ENCODE assay signal across 23 cellular contexts in the genomic region with DNA sequence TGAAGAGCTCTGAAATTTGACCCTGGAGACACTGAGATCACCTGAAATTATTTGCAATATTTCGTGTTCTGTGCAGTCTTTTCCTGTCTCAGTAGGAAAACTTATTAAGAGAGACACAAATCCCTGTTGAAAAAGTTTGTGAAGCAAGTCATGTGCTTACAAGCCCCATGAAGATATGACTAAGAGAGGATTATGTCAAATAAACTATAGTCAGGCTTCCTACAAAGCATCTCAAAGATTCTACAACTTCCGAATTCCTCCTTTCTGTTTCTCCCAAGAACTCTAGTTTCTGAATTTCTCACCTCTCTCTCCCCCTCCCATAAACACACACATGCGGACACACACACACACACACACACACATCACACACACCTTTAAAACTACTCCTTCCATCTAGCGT.
DNase-seq lines count a peak whose midpoint lies in the region; FAIRE-seq and TF ChIP-seq lines count a peak whose summit lies in the region.
"Had no signal": no experiment of that assay in that cellular context is flagged by ENCODE, and none has a peak within 500 bp of the region (broad histone marks: within the 10 kb centered on the region; RNA-seq: fewer than 3 reads in every experiment).

No MANE protein-coding gene starts in this region.

- H3K9me3 Mint-ChIP-seq in astrocyte (ENCODE audit: unreplicated experiment): no peaks in the 10 kb centered on the region
- H3K9me3 Mint-ChIP-seq: CD8-positive, alpha-beta T cell; GM23338; H9 had no signal

- H3K4me2 ChIP-seq in astrocyte (ENCODE audit: low read length) (no peak overlapping the region), trophoblast cell (ENCODE audit: low read length) (no peak overlapping the region)
- H3K4me2 ChIP-seq: BLaER1, GM23338 had no signal

- 82 to 93% methylated on average over 1 to 2 of the region's 4 CpGs for WGBS in mesodermal cell (ENCODE audit: insufficient coverage in 2 of 2), 2 experiments
- 100% methylated on average over 1 of the region's 4 CpGs for WGBS in trophoblast cell (ENCODE audit: extremely low coverage, insufficient coverage, insufficient read length)

- FAIRE-seq in astrocyte (lab: Jason Lieb, UNC): no peak
- FAIRE-seq: A204.1, D721Med, GM12891, GM18507 had no signal

- H4K20me1 ChIP-seq in astrocyte (ENCODE audit: insufficient read depth, low read length): no peaks in the 10 kb centered on the region
- H4K20me1 ChIP-seq: BLaER1 had no signal

- H3K4me1 Mint-ChIP-seq in astrocyte (ENCODE audit: low read depth, unreplicated experiment): peaks cover 23% of the 10 kb centered on the region
- H3K4me1 Mint-ChIP-seq: CD4-positive, CD25-positive, alpha-beta regulatory T cell had no signal

- H4K12ac ChIP-seq in trophoblast cell (ENCODE audit: low read depth, low read length): no peak overlapping the region

- H3K9ac ChIP-seq in astrocyte (ENCODE audit: low read length): no peak overlapping the region
- no peak overlapping the region for H3K9ac ChIP-seq in trophoblast cell (ENCODE audit: low read length)
- H3K9ac ChIP-seq: BLaER1 had no signal

- H2BK12ac ChIP-seq in trophoblast cell (ENCODE audit: low read length): peak overlapping the region; percentile 91

- no peaks in the 10 kb centered on the region for H3K27me3 ChIP-seq in astrocyte (ENCODE audit: insufficient read depth, low read length)
- no peaks in the 10 kb centered on the region for H3K27me3 ChIP-seq in trophoblast cell (ENCODE audit: insufficient read depth, low read length)
- H3K27me3 ChIP-seq: BLaER1 had no signal

- H2AFZ ChIP-seq in astrocyte (ENCODE audit: low read depth, low read length) (no peak overlapping the region), trophoblast cell (ENCODE audit: insufficient read depth, low read length, poor library complexity) (no peak overlapping the region)
- H2AFZ ChIP-seq: GM23338 had no signal

- no peak for DNase-seq in astrocyte (ENCODE audit: low read depth)
- peak in 1 of 2 donors; percentile 53 for DNase-seq in trophoblast cell
- no peak for DNase-seq in HuH-7.5 (ENCODE audit: low spot score)
- DNase-seq in posterior vena cava (ENCODE audit: low spot score): no peak
- no peak for DNase-seq in GM10248 (ENCODE audit: extremely low spot score)
- DNase-seq: CD4-positive, CD25-positive, alpha-beta regulatory T cell; CD8-positive, alpha-beta T cell; DMS 273 treated with DMSO at 0.1 percent for 48 hours; DMS79; EL; GDM1; H9; HFFc6 had no signal

- CTCF ChIA-PET in GM10248 (lab: Yijun Ruan, JAX): no interaction called here

- H4K91ac ChIP-seq in trophoblast cell (ENCODE audit: low read depth, low read length): peak overlapping the region; percentile 86

- H3K27ac Mint-ChIP-seq in astrocyte (ENCODE audit: unreplicated experiment): peak overlapping the region; percentile 67
- H3K27ac Mint-ChIP-seq: B cell; CD4-positive, CD25-positive, alpha-beta regulatory T cell; CD8-positive, alpha-beta T cell; GM23338; HFFc6 had no signal

- POLR2A ChIA-PET in GM10248 (lab: Yijun Ruan, JAX): no interaction called here

- H2AK5ac ChIP-seq in trophoblast cell (ENCODE audit: low read length): no peak overlapping the region

- peak overlapping the region; percentile 53 for H4K8ac ChIP-seq in trophoblast cell (ENCODE audit: low read depth, low read length)

- H3K23ac ChIP-seq in trophoblast cell (ENCODE audit: low read length): no peak overlapping the region

- H3K27ac ChIP-seq in astrocyte (ENCODE audit: low read depth, low read length) (no peak overlapping the region), mesodermal cell (ENCODE audit: low read depth, low read length, severe bottlenecking) (peak overlapping the region; percentile 73), trophoblast cell (ENCODE audit: low read depth, low read length) (peak overlapping the region; percentile 89)
- H3K27ac ChIP-seq: 22Rv1, BLaER1, C4-2B had no signal

- H3K14ac ChIP-seq in trophoblast cell (ENCODE audit: low read length): peak overlapping the region; percentile 74

- no peak for TF ChIP-seq CTCF in astrocyte (IDR thresholded peaks at IDR 0.05; ENCODE audit: insufficient read depth, low read depth, low read length)
- TF ChIP-seq CTCF in GM10248 (IDR thresholded peaks at IDR 0.05; ENCODE audit: control extremely low read depth, extremely low read depth, low read depth, missing control alignments): no peak

- intact Hi-C loops in posterior vena cava (cut with DNase I): no loop called here

- H3K79me1 ChIP-seq in trophoblast cell (ENCODE audit: low read length): peaks cover 18% of the 10 kb centered on the region

- H3K9me3 ChIP-seq in astrocyte (ENCODE audit: insufficient read depth, low read depth, low read length): no peaks in the 10 kb centered on the region
- H3K9me3 ChIP-seq in mesodermal cell (ENCODE audit: control insufficient read depth, low read length): no peaks in the 10 kb centered on the region
- H3K9me3 ChIP-seq in trophoblast cell (ENCODE audit: insufficient read depth, low read depth, low read length): no peaks in the 10 kb centered on the region

- H2BK5ac ChIP-seq in trophoblast cell (ENCODE audit: low read depth, low read length, poor library complexity): peak overlapping the region; percentile 90

- H3K4me1 ChIP-seq in astrocyte (ENCODE audit: insufficient read depth, low read length): no peaks in the 10 kb centered on the region
- H3K4me1 ChIP-seq in mesodermal cell (ENCODE audit: control insufficient read depth, insufficient read depth, low read length, poor library complexity, severe bottlenecking): peaks cover 34% of the 10 kb centered on the region
- H3K4me1 ChIP-seq in trophoblast cell (ENCODE audit: control insufficient read depth in 1 of 2, insufficient read depth in 2 of 2, low read length in 2 of 2): peaks cover 8% of the 10 kb centered on the region in 2 experiments

- no peak overlapping the region for H3K4me3 Mint-ChIP-seq in astrocyte (ENCODE audit: unreplicated experiment)
- H3K4me3 Mint-ChIP-seq: B cell; CD4-positive, CD25-positive, alpha-beta regulatory T cell; CD8-positive, alpha-beta T cell; GM23338; H9; HFFc6 had no signal

- no peaks in the 10 kb centered on the region for H3K27me3 Mint-ChIP-seq in astrocyte (ENCODE audit: low read depth, unreplicated experiment)
- H3K27me3 Mint-ChIP-seq: B cell; CD4-positive, CD25-positive, alpha-beta regulatory T cell had no signal

- peak overlapping the region; percentile 60 for H3K4ac ChIP-seq in trophoblast cell (ENCODE audit: low read depth, low read length)

- no peaks in the 10 kb centered on the region for H3K36me3 ChIP-seq in astrocyte (ENCODE audit: insufficient read depth, low read length)
- no peaks in the 10 kb centered on the region for H3K36me3 ChIP-seq in mesodermal cell (ENCODE audit: control insufficient read depth, insufficient read depth, low read length)
- H3K36me3 ChIP-seq in trophoblast cell (ENCODE audit: control insufficient read depth in 1 of 2, insufficient read depth in 2 of 2, low read length in 2 of 2): no peaks in the 10 kb centered on the region
- H3K36me3 ChIP-seq: BLaER1 had no signal

- no peak overlapping the region for H3K4me3 ChIP-seq in astrocyte (ENCODE audit: insufficient read depth, low read depth, low read length)
- H3K4me3 ChIP-seq in mesodermal cell (ENCODE audit: extremely low read depth, insufficient read depth, low read length, poor library complexity, severe bottlenecking): no peak overlapping the region
- H3K4me3 ChIP-seq in trophoblast cell (ENCODE audit: low read depth, low read length): no peak overlapping the region
- H3K4me3 ChIP-seq: BLaER1, GM23338 had no signal

- peak overlapping the region; percentile 86 for H2BK120ac ChIP-seq in trophoblast cell (ENCODE audit: insufficient read depth, low read length, poor library complexity)

- H3K36me3 Mint-ChIP-seq in astrocyte (ENCODE audit: low read depth, unreplicated experiment): no peaks in the 10 kb centered on the region
- H3K36me3 Mint-ChIP-seq: CD4-positive, CD25-positive, alpha-beta regulatory T cell; CD8-positive, alpha-beta T cell had no signal

- no peaks in the 10 kb centered on the region for H3K79me2 ChIP-seq in astrocyte (ENCODE audit: insufficient read depth, low read length)
- peaks cover 1% of the 10 kb centered on the region for H3K79me2 ChIP-seq in trophoblast cell (ENCODE audit: control insufficient read depth, insufficient read depth, low read length, poor library complexity)

- no peak overlapping the region for H3K18ac ChIP-seq in trophoblast cell (ENCODE audit: low read length)
